In the genomic region with DNA sequence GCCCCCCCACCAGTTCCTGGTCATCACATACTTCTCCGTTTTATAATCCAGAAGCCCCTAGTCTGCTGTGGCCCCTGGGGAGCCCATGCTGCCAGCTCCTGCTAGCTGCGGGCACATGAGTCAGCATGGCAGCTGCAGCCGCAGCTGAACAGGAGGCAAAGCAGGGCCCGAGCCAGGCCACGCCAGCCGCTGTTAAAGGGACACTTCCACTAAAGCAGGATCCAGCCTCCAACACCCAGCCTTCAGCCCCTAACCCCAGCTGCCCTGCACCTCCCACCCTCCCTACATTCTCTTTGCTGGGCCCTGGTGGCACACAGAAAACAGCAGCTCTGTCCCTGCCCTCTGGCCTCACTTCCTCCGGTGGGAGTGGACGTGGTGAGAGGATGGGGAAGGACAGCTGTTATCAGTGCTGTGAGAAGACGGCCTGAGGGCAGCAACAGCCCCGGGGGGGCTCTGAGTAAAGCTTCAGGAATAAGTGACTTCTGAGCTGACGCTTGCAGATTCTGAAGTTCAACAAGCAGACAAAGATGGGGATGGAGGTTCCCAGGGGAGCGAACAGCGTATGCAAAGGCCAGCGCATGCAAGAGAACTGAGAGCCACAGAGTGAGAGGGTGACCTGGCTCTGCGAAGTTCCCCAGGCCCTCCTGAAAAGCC, we compare ENCODE assay signal across 8 cellular contexts. TPM values are rescaled to one million over a fixed set of nuclear protein-coding genes. Genes with fewer than 3 reads are reported as not detected.
DNase-seq lines count a peak whose midpoint lies in the region; ATAC-seq, FAIRE-seq and TF ChIP-seq lines count a peak whose summit lies in the region.

No MANE protein-coding gene starts in this region.

- intact Hi-C loops in lower lobe of right lung (cut with DNase I) = no loop called here

- no peaks in the 10 kb centered on the region for H3K36me3 ChIP-seq in bronchial epithelial cell (ENCODE audit: control insufficient read depth, insufficient read depth, low read length)
- H3K36me3 ChIP-seq in lower lobe of right lung = no peaks in the 10 kb centered on the region
- H3K36me3 ChIP-seq in upper lobe of left lung = no peaks in the 10 kb centered on the region

- no peak for TF ChIP-seq POLR2A in upper lobe of left lung (IDR thresholded peaks at IDR 0.05)

- no peak for TF ChIP-seq EP300 in upper lobe of left lung (IDR thresholded peaks at IDR 0.05)

- TF ChIP-seq CTCF in bronchial epithelial cell (IDR thresholded peaks at IDR 0.05; ENCODE audit: insufficient read depth, low read length, severe bottlenecking) (no peak), lower lobe of right lung (IDR thresholded peaks at IDR 0.05) (no peak), upper lobe of left lung (IDR thresholded peaks at IDR 0.05) (no peak)

- H3K27me3 ChIP-seq in bronchial epithelial cell (ENCODE audit: control insufficient read depth, insufficient read depth, low read length) (no peaks in the 10 kb centered on the region), lower lobe of right lung (ENCODE audit: low read depth) (peaks cover 3% of the 10 kb centered on the region), upper lobe of left lung (no peaks in the 10 kb centered on the region)

- WGBS in upper lobe of left lung, 2 donors = 20 to 26% methylated on average over 13 to 15 of the region's 15 CpGs

- peak overlapping the region; percentile 48 for H3K27ac ChIP-seq in lower lobe of right lung
- H3K27ac ChIP-seq in upper lobe of left lung = peak overlapping the region in 1 of 4 donors; percentile 49

- DNase-seq in NCI-H1092 treated with DMSO at 0.1 percent for 48 hours (lab: John Stamatoyannopoulos, UW) (peak; percentile 62), NCI-H1092 (lab: John Stamatoyannopoulos, UW) (no peak), NCI-H2227 treated with DMSO at 0.1 percent for 48 hours (lab: John Stamatoyannopoulos, UW) (peak; percentile 44), bronchial epithelial cell (ENCODE audit: low read depth) (no peak), lower lobe of right lung (peak; percentile 46), upper lobe of left lung (peak in 1 of 2 donors; percentile 83), NCI-H2029 treated with DMSO at 0.1 percent for 48 hours (lab: John Stamatoyannopoulos, UW) (no peak)
- DNase-seq in activated CD8-positive, alpha-beta memory T cell treated with anti-CD3 and anti-CD28 coated beads for 24 hours = no peak

- ATAC-seq in lower lobe of right lung (peak in 1 of 2 donors; percentile 22), upper lobe of left lung (ENCODE audit: low FRiP score in 2 of 2) (peak; percentile 1 to 46)

- peaks cover 13% of the 10 kb centered on the region for H3K4me1 ChIP-seq in lower lobe of right lung
- peaks cover 12 to 16% (median 14%) of the 10 kb centered on the region in 4 donors for H3K4me1 ChIP-seq in upper lobe of left lung

- no peaks in the 10 kb centered on the region for H3K9me3 ChIP-seq in lower lobe of right lung
- no peaks in the 10 kb centered on the region for H3K9me3 ChIP-seq in upper lobe of left lung

- peak; percentile 18 for FAIRE-seq in bronchial epithelial cell (lab: Jason Lieb, UNC)

- H3K4me3 ChIP-seq in bronchial epithelial cell (ENCODE audit: low read depth, low read length) (peak overlapping the region; percentile 18), lower lobe of right lung (peak overlapping the region; percentile 46), upper lobe of left lung (peak overlapping the region in 3 of 4 donors; percentile 31 to 53 (median 42))

RNA-seq across cellular contexts. Expression of gene LRRC74B, which starts 0.7 kb away (rescaled TPM):
- total RNA-seq in bronchial epithelial cell (not detected in 2 replicates), lower lobe of right lung (3.6 TPM), upper lobe of left lung (1 to 10 TPM in 5 of 6 donors, under 1 TPM in 1; 0.14 to 6.6 (median 3.2) TPM)

RNA-seq across cellular contexts. Expression of gene SLC7A4, which starts 12.7 kb away (rescaled TPM):
- total RNA-seq in bronchial epithelial cell (under 0.01 and 0.77 TPM in 2 replicates), lower lobe of right lung (0.47 TPM), upper lobe of left lung (1 to 10 TPM in 5 of 6 donors, not detected in 1; 1.2 to 5.2 (median 1.5) TPM)

RNA-seq across cellular contexts. Expression of gene P2RX6, which starts 30.1 kb away (rescaled TPM):
- total RNA-seq in bronchial epithelial cell (0.13 and 0.26 TPM in 2 replicates), lower lobe of right lung (2.1 TPM), upper lobe of left lung (10 to 100 TPM in 1 of 6 donors, 1 to 10 TPM in 1, under 1 TPM in 4; 0.39 to 22.0 (median 0.65) TPM)

RNA-seq across cellular contexts. Expression of gene THAP7, which starts 43.1 kb away (rescaled TPM):
- 23.2 and 29.0 TPM in 2 replicates for total RNA-seq in bronchial epithelial cell
- total RNA-seq in lower lobe of right lung = 24.3 TPM
- 10 to 100 TPM; 18.9 to 52.4 (median 32.0) TPM for total RNA-seq in upper lobe of left lung

Comparison
In these comparisons a context has a peak if more than half of its experiments do, and no peak if none do; other contexts are left out.
1. DNase-seq: peak in NCI-H1092 treated with DMSO at 0.1 percent for 48 hours (single experiment), NCI-H2227 treated with DMSO at 0.1 percent for 48 hours (single experiment) and lower lobe of right lung (single experiment); none in NCI-H1092 (single experiment), bronchial epithelial cell (single experiment), activated CD8-positive, alpha-beta memory T cell treated with anti-CD3 and anti-CD28 coated beads for 24 hours (single experiment) and NCI-H2029 treated with DMSO at 0.1 percent for 48 hours (single experiment).
2. Peak in every context shown above with its lines, with median percentiles within 50 percentile points of each other: H3K4me3 ChIP-seq.